15 cellular contexts compared by ENCODE assay signal in genomic region chr14:22520786-22521185, GRCh38.
A peak's percentile ranks its signal among the peaks of the same experiment; 100 is the strongest.
DNase-seq lines count a peak whose midpoint lies in the region; ATAC-seq lines count a peak whose summit lies in the region.
"Had no signal": no experiment of that assay in that cellular context is flagged by ENCODE, and none has a peak within 500 bp of the region (broad histone marks: within the 10 kb centered on the region; RNA-seq: fewer than 3 reads in every experiment).

No MANE protein-coding gene starts in this region.

- ATAC-seq in activated T-helper 17 cell treated with anti-CD3 and anti-CD28 coated beads, Interleukin-2, amount 50 U/mL, for 72 hours (replicated peaks): no peak
- ATAC-seq: pancreas had no signal

- peak overlapping the region; percentile 88 for H3K4me3 Mint-ChIP-seq in activated T-helper 17 cell treated with anti-CD3 and anti-CD28 coated beads, Interleukin-2, amount 50 U/mL, for 72 hours

- peaks cover 54% of the 10 kb centered on the region for H3K4me1 Mint-ChIP-seq in activated T-helper 17 cell treated with anti-CD3 and anti-CD28 coated beads, Interleukin-2, amount 50 U/mL, for 72 hours

- 0 out of 22 replicates have a peak overlapping the region, but pooled peaks of 1 of the 11 experiments have one; percentile 5 for H3K9ac ChIP-seq in BLaER1 treated with 17β-estradiol and CSF1 and Interleukin-3, amounts not matched to agents 10 nM and 100 nM
- H3K9ac ChIP-seq in GM23248: no peak overlapping the region
- no peak overlapping the region for H3K9ac ChIP-seq in mucosa of rectum (ENCODE audit: low read depth in 1 of 2, low read length in 2 of 2)

- 0 out of 2 replicates have a peak, but pooled peaks cover 8% of the 10 kb centered on the region for H3F3A ChIP-seq in GM23248 (ENCODE audit: insufficient read depth)

- H3K36me3 ChIP-seq in BLaER1 treated with 17β-estradiol and CSF1 and Interleukin-3, amounts not matched to agents 10 nM and 100 nM: peaks cover 0 to 100% (median 83%) of the 10 kb centered on the region in 11 experiments; a peak in 13 of 22 replicates
- H3K36me3 ChIP-seq in GM23248 (ENCODE audit: low read depth) (no peaks in the 10 kb centered on the region), mucosa of rectum (ENCODE audit: control insufficient read depth in 2 of 2, insufficient read depth in 2 of 2, low read length in 2 of 2) (no peaks in the 10 kb centered on the region)
- H3K36me3 ChIP-seq: left lung, pancreas had no signal

- no peaks in the 10 kb centered on the region for H3K79me2 ChIP-seq in GM23248 (ENCODE audit: insufficient read depth)

- in situ Hi-C loops in GM23248 (cut with MboI): no loop called here
- in situ Hi-C loops in KBM-7 (cut with MboI; ENCODE audit: low pct_unique_long_range_greater_than_20kb, low sequenced_read_pairs): no loop called here

- 0 out of 2 replicates have a peak overlapping the region, but pooled peaks have one; percentile 38 for H2AFZ ChIP-seq in GM23248

- H3K4me1 ChIP-seq in BLaER1 treated with 17β-estradiol and CSF1 and Interleukin-3, amounts not matched to agents 10 nM and 100 nM: peaks cover 57 to 100% (median 93%) of the 10 kb centered on the region in 10 experiments
- H3K4me1 ChIP-seq in GM23248 (ENCODE audit: insufficient read depth): peaks cover 30% of the 10 kb centered on the region
- H3K4me1 ChIP-seq in mucosa of rectum (ENCODE audit: control insufficient read depth in 2 of 2, insufficient read depth in 2 of 2, low read length in 2 of 2): peaks cover 5 to 7% of the 10 kb centered on the region in 2 donors
- H3K4me1 ChIP-seq: left lung, testis had no signal

- peak overlapping the region in 9 of 11 experiments; percentile 4 to 46 (median 30); a peak in 10 of 22 replicates for H3K27ac ChIP-seq in BLaER1 treated with 17β-estradiol and CSF1 and Interleukin-3, amounts not matched to agents 10 nM and 100 nM
- H3K27ac ChIP-seq in GM23248: no peak overlapping the region
- peak overlapping the region; percentile 25 to 29 for H3K27ac ChIP-seq in mucosa of rectum (ENCODE audit: low read depth in 2 of 2, low read length in 2 of 2)
- H3K27ac ChIP-seq: left lung, testis had no signal

- H3K4me3 ChIP-seq in BLaER1 treated with 17β-estradiol and CSF1 and Interleukin-3, amounts not matched to agents 10 nM and 100 nM: no peak overlapping the region
- H3K4me3 ChIP-seq in GM23248 (no peak overlapping the region), mucosa of rectum (ENCODE audit: low read length in 2 of 2) (no peak overlapping the region)
- H3K4me3 ChIP-seq: left lung, pancreas, testis had no signal

- peaks cover 0 to 98% (median 0%) of the 10 kb centered on the region in 11 experiments; a peak in 7 of 22 replicates for H4K20me1 ChIP-seq in BLaER1 treated with 17β-estradiol and CSF1 and Interleukin-3, amounts not matched to agents 10 nM and 100 nM
- H4K20me1 ChIP-seq in GM23248 (ENCODE audit: insufficient read depth): no peaks in the 10 kb centered on the region

- peaks cover 100% of the 10 kb centered on the region for H3K36me3 Mint-ChIP-seq in activated T-helper 17 cell treated with anti-CD3 and anti-CD28 coated beads, Interleukin-2, amount 50 U/mL, for 72 hours (ENCODE audit: low read depth)

- no peaks in the 10 kb centered on the region for H3K9me2 ChIP-seq in GM23248 (ENCODE audit: insufficient read depth)

- H3K27ac Mint-ChIP-seq in activated T-helper 17 cell treated with anti-CD3 and anti-CD28 coated beads, Interleukin-2, amount 50 U/mL, for 72 hours: peak overlapping the region; percentile 88

- DNase-seq in GM23248 (no peak), NCI-H2081 (lab: John Stamatoyannopoulos, UW) (no peak), KBM-7 (no peak), cortex of kidney (lab: John Stamatoyannopoulos, UW) (no peak)
- DNase-seq in stimulated activated CD4-positive, alpha-beta T cell treated with anti-CD3 and anti-CD28 coated beads, Interleukin-2, amount 100 ng/mL, for 48 hours: no peak
- DNase-seq: Calu3; left lung; NCI-H1048; NCI-H69; pancreas; stimulated activated CD4-positive, alpha-beta T cell treated with anti-CD3 and anti-CD28 coated beads, Interleukin-4, amount 100 ng/mL, for 24 hours; testis had no signal

- no peaks in the 10 kb centered on the region for H3K9me3 ChIP-seq in BLaER1 treated with 17β-estradiol and CSF1 and Interleukin-3, amounts not matched to agents 10 nM and 100 nM (replicated peaks in 1 of 11)
- no peaks in the 10 kb centered on the region for H3K9me3 ChIP-seq in GM23248 (ENCODE audit: low read depth)
- H3K9me3 ChIP-seq in mucosa of rectum (ENCODE audit: control insufficient read depth in 2 of 2, low read length in 2 of 2): no peaks in the 10 kb centered on the region
- H3K9me3 ChIP-seq: left lung, pancreas, testis had no signal

- no peaks in the 10 kb centered on the region for H3K27me3 ChIP-seq in BLaER1 treated with 17β-estradiol and CSF1 and Interleukin-3, amounts not matched to agents 10 nM and 100 nM
- H3K27me3 ChIP-seq in GM23248 (replicated peaks; ENCODE audit: insufficient read depth): no peaks in the 10 kb centered on the region
- H3K27me3 ChIP-seq in mucosa of rectum (ENCODE audit: control insufficient read depth in 2 of 2, insufficient read depth in 2 of 2, low read length in 2 of 2): no peaks in the 10 kb centered on the region
- H3K27me3 ChIP-seq: left lung, pancreas, testis had no signal

- H3K9me3 Mint-ChIP-seq in activated T-helper 17 cell treated with anti-CD3 and anti-CD28 coated beads, Interleukin-2, amount 50 U/mL, for 72 hours: no peaks in the 10 kb centered on the region

- H3K4me2 ChIP-seq in BLaER1 treated with 17β-estradiol and CSF1 and Interleukin-3, amounts not matched to agents 10 nM and 100 nM: peak overlapping the region; percentile 22 to 78 (median 47)
- H3K4me2 ChIP-seq in GM23248 (ENCODE audit: unreplicated experiment): no peak overlapping the region

- WGBS in GM23248 (ENCODE audit: low coverage in 1 of 2, low lambda C conversion rate in 2 of 2, missing lambda C conversion rate in 2 of 2), 2 experiments: 83 to 94% methylated on average over 5 of the region's 5 CpGs

- H3K27me3 Mint-ChIP-seq in activated T-helper 17 cell treated with anti-CD3 and anti-CD28 coated beads, Interleukin-2, amount 50 U/mL, for 72 hours: no peaks in the 10 kb centered on the region
